ENCODE assay signal across 11 cellular contexts in genomic region chr7:106177295-106177690, GRCh38.
DNase-seq lines count a peak whose midpoint lies in the region; ATAC-seq and TF ChIP-seq lines count a peak whose summit lies in the region.
"Had no signal": no experiment of that assay in that cellular context is flagged by ENCODE, and none has a peak within 500 bp of the region (broad histone marks: within the 10 kb centered on the region; RNA-seq: fewer than 3 reads in every experiment).

No MANE protein-coding gene starts in this region.

- H3K4me1 ChIP-seq in GM23248 (ENCODE audit: insufficient read depth) (no peaks in the 10 kb centered on the region), esophagus squamous epithelium (peaks cover 5 to 46% (median 13%) of the 10 kb centered on the region in 3 donors)
- H3K4me1 ChIP-seq: colonic mucosa had no signal

- H3F3A ChIP-seq in GM23248 (ENCODE audit: insufficient read depth): no peaks in the 10 kb centered on the region

- 61% methylated on average over 4 of the region's 4 CpGs for WGBS in GM23248 (ENCODE audit: low coverage in 1 of 2, low lambda C conversion rate in 2 of 2, missing lambda C conversion rate in 2 of 2), 2 experiments
- 80 to 82% methylated on average over 4 of the region's 4 CpGs for WGBS in esophagus squamous epithelium, 2 donors

- H2AFZ ChIP-seq in GM23248: peak overlapping the region; percentile 63

- no peak for TF ChIP-seq CTCF in esophagus squamous epithelium (IDR thresholded peaks at IDR 0.05)

- no peaks in the 10 kb centered on the region for H4K20me1 ChIP-seq in GM23248 (ENCODE audit: insufficient read depth)

- no peaks in the 10 kb centered on the region for H3K9me2 ChIP-seq in GM23248 (ENCODE audit: insufficient read depth)

- in situ Hi-C loops in GM23248 (cut with MboI): loop anchor here (5.0 to 10.0 kb wide), 2 partner anchors 290 to 558 kb away; no protein-coding TSS in a partner anchor

- H3K4me2 ChIP-seq in GM23248 (ENCODE audit: unreplicated experiment): no peak overlapping the region

- ATAC-seq in sciatic nerve (peak; percentile 40), GM21529 (IDR thresholded peaks at IDR 0.05; ENCODE audit: unreplicated experiment) (no peak), HG03521 (IDR thresholded peaks at IDR 0.05; ENCODE audit: unreplicated experiment) (no peak)

- no peaks in the 10 kb centered on the region for H3K79me2 ChIP-seq in GM23248 (ENCODE audit: insufficient read depth)

- H3K36me3 ChIP-seq in GM23248 (ENCODE audit: low read depth) (no peaks in the 10 kb centered on the region), esophagus squamous epithelium (no peaks in the 10 kb centered on the region)
- H3K36me3 ChIP-seq: colonic mucosa had no signal

- H3K9ac ChIP-seq in GM23248: no peak overlapping the region

- H3K27ac ChIP-seq in GM23248 (no peak overlapping the region), esophagus squamous epithelium (peak overlapping the region in 3 of 4 donors; percentile 25 to 61 (median 26))
- H3K27ac ChIP-seq: colonic mucosa had no signal

- no peak for TF ChIP-seq POLR2A in esophagus squamous epithelium (IDR thresholded peaks at IDR 0.05)

- DNase-seq in GM23248 (no peak), OCI-M1 (lab: John Stamatoyannopoulos, UW) (peak; percentile 13), esophagus squamous epithelium (lab: John Stamatoyannopoulos, UW) (no peak), sciatic nerve (ENCODE audit: low spot score) (no peak), 8988T (no peak)
- DNase-seq: NCI-H524 treated with DMSO at 0.1 percent for 48 hours had no signal

- intact Hi-C loops in esophagus squamous epithelium (cut with DNase I): loop anchor here (2.0 to 10.0 kb wide), 2 partner anchors 286 to 558 kb away; no protein-coding TSS in a partner anchor
- intact Hi-C loops in sciatic nerve (cut with DNase I): loop anchor here (5.0 kb wide), 1 partner anchor 285 kb away; no protein-coding TSS in a partner anchor

- H3K9me3 ChIP-seq in GM23248 (ENCODE audit: low read depth): no peaks in the 10 kb centered on the region
- no peaks in the 10 kb centered on the region for H3K9me3 ChIP-seq in esophagus squamous epithelium
- H3K9me3 ChIP-seq: body of pancreas, colonic mucosa had no signal

- H3K27me3 ChIP-seq in GM23248 (replicated peaks; ENCODE audit: insufficient read depth): no peaks in the 10 kb centered on the region; the same call in 1 of the 2 replicates
- H3K27me3 ChIP-seq in esophagus squamous epithelium: peaks cover 0 to 12% (median 2%) of the 10 kb centered on the region in 4 donors
- H3K27me3 ChIP-seq: body of pancreas, colonic mucosa had no signal

- H3K4me3 ChIP-seq in GM23248 (no peak overlapping the region), esophagus squamous epithelium (no peak overlapping the region)
- H3K4me3 ChIP-seq: body of pancreas, colonic mucosa, GM12878 had no signal
